ENCODE assay signal across 1 cellular context in genomic region chr22:26391623-26392022, GRCh38.
TF ChIP-seq lines count a peak whose summit lies in the region.

No MANE protein-coding gene starts in this region.

TF ChIP-seq in H1, 55 proteins besides CTCF, POLR2A, EP300 and RAD21:
- TF ChIP-seq SIX5 (IDR thresholded peaks at IDR 0.05; ENCODE audit: low read depth, low read length), result no peak
- no peak for TF ChIP-seq HDAC2 (IDR thresholded peaks at IDR 0.05; ENCODE audit: borderline replicate concordance in 1 of 2, low read depth in 2 of 2, low read length in 2 of 2)
- TF ChIP-seq SP4 (IDR thresholded peaks at IDR 0.05; ENCODE audit: low read length), result no peak
- no peak for TF ChIP-seq MAFK (IDR thresholded peaks at IDR 0.05; ENCODE audit: low read depth, low read length)
- no peak for TF ChIP-seq TAF1 (IDR thresholded peaks at IDR 0.05; ENCODE audit: low read depth, low read length)
- peak; percentile 58; the same call in 1 of the 2 replicates for TF ChIP-seq YY1 (IDR thresholded peaks at IDR 0.05; ENCODE audit: low read depth, low read length)
- no peak for TF ChIP-seq BACH1 (IDR thresholded peaks at IDR 0.05; ENCODE audit: low read length)
- TF ChIP-seq NRF1 (IDR thresholded peaks at IDR 0.05; ENCODE audit: low read depth, low read length), result no peak
- no peak for TF ChIP-seq E2F6 (IDR thresholded peaks at IDR 0.05)
